In genomic region chr1:150262388-150263320, GRCh38 we compare ENCODE assay signal across 19 cellular contexts. TPM values are rescaled to one million over a fixed set of nuclear protein-coding genes. Genes with fewer than 3 reads are reported as not detected.
DNase-seq lines count a peak whose midpoint lies in the region; ATAC-seq and TF ChIP-seq lines count a peak whose summit lies in the region.
"Had no signal": no experiment of that assay in that cellular context is flagged by ENCODE, and none has a peak within 500 bp of the region (broad histone marks: within the 10 kb centered on the region; RNA-seq: fewer than 3 reads in every experiment).

No MANE protein-coding gene starts in this region.

- no peaks in the 10 kb centered on the region for H4K20me1 ChIP-seq in smooth muscle cell (ENCODE audit: low read depth)

- no peaks in the 10 kb centered on the region for H3K9me3 Mint-ChIP-seq in Calu3 (ENCODE audit: low read depth, unreplicated experiment)
- no peaks in the 10 kb centered on the region for H3K9me3 Mint-ChIP-seq in activated CD8-positive, alpha-beta T cell treated with anti-CD3 and anti-CD28 coated beads, Interleukin-2, amount 10 ng/mL, durations not matched to agents 7 days and 5 days (ENCODE audit: insufficient read depth)
- H3K9me3 Mint-ChIP-seq: immature natural killer cell had no signal

- H3K27ac Mint-ChIP-seq in Calu3 (ENCODE audit: unreplicated experiment) = peak overlapping the region; percentile 77
- H3K27ac Mint-ChIP-seq in activated CD8-positive, alpha-beta T cell treated with anti-CD3 and anti-CD28 coated beads, Interleukin-2, amount 10 ng/mL, durations not matched to agents 7 days and 5 days = peak overlapping the region; percentile 13

- no peak overlapping the region for H3K4me3 ChIP-seq in mucosa of stomach (ENCODE audit: low read length)
- H3K4me3 ChIP-seq in smooth muscle cell = no peak overlapping the region
- H3K4me3 ChIP-seq: ovary, SJCRH30, suprapubic skin had no signal

- H3F3A ChIP-seq in smooth muscle cell (ENCODE audit: low read depth) = no peaks in the 10 kb centered on the region

- TF ChIP-seq CTCF in Calu3 (IDR thresholded peaks at IDR 0.05; ENCODE audit: unreplicated experiment) (no peak), smooth muscle cell (IDR thresholded peaks at IDR 0.05; ENCODE audit: borderline replicate concordance, insufficient read depth, poor library complexity, severe bottlenecking) (no peak)

- peaks cover 11% of the 10 kb centered on the region for H3K79me2 ChIP-seq in smooth muscle cell (ENCODE audit: low read depth)

- no peak overlapping the region for H3K4me2 ChIP-seq in smooth muscle cell

- no peak overlapping the region for H2AFZ ChIP-seq in smooth muscle cell (ENCODE audit: low read depth)

- H3K4me3 Mint-ChIP-seq in Calu3 (ENCODE audit: low read depth, unreplicated experiment) = peak overlapping the region; percentile 15
- H3K4me3 Mint-ChIP-seq in activated CD8-positive, alpha-beta T cell treated with anti-CD3 and anti-CD28 coated beads, Interleukin-2, amount 10 ng/mL, durations not matched to agents 7 days and 5 days = no peak overlapping the region
- H3K4me3 Mint-ChIP-seq: immature natural killer cell had no signal

- CTCF ChIA-PET in Calu3 (lab: Charles Lee) = interaction anchor here (0.6 to 1.3 kb wide), 7 partner anchors 8 to 19 kb away, joined by 3 to 5 read pairs (median 4); no protein-coding TSS in a partner anchor
- CTCF ChIA-PET in activated CD8-positive, alpha-beta T cell treated with anti-CD3 and anti-CD28 coated beads, Interleukin-2, amount 10 ng/mL, durations not matched to agents 7 days and 5 days (lab: Charles Lee) = interaction anchor here (1.3 to 2.4 kb wide), 2 partner anchors 19 to 270 kb away, joined by 3 to 9 read pairs; no protein-coding TSS in a partner anchor

- no peak for ATAC-seq in activated CD8-positive, alpha-beta T cell treated with anti-CD3 and anti-CD28 coated beads, Interleukin-2, amount 10 ng/mL, durations not matched to agents 7 days and 5 days
- no peak for ATAC-seq in GM21526 (IDR thresholded peaks at IDR 0.05; ENCODE audit: low FRiP score, unreplicated experiment)
- ATAC-seq in GM18867 (IDR thresholded peaks at IDR 0.05; ENCODE audit: unreplicated experiment) = no peak

- no peak overlapping the region for H3K27ac ChIP-seq in smooth muscle cell (ENCODE audit: low read depth)
- H3K27ac ChIP-seq: ovary, SJCRH30, suprapubic skin had no signal

- H3K36me3 ChIP-seq in mucosa of stomach (ENCODE audit: control insufficient read depth, insufficient read depth, low read length) (no peaks in the 10 kb centered on the region), smooth muscle cell (ENCODE audit: low read depth) (no peaks in the 10 kb centered on the region)
- H3K36me3 ChIP-seq: ovary had no signal

- 89% methylated on average over 6 of the region's 6 CpGs for WGBS in smooth muscle cell (ENCODE audit: low lambda C conversion rate)

- H3K9ac ChIP-seq in mucosa of stomach (ENCODE audit: low read length) (peak overlapping the region; percentile 70), smooth muscle cell (ENCODE audit: low read depth) (no peak overlapping the region)

- peaks cover 50% of the 10 kb centered on the region for H3K4me1 ChIP-seq in mucosa of stomach (ENCODE audit: control insufficient read depth, insufficient read depth, low read length)
- H3K4me1 ChIP-seq in smooth muscle cell (ENCODE audit: low read depth) = peaks cover 11% of the 10 kb centered on the region
- H3K4me1 ChIP-seq: SJCRH30 had no signal

- POLR2A ChIA-PET in activated CD8-positive, alpha-beta T cell treated with anti-CD3 and anti-CD28 coated beads, Interleukin-2, amount 10 ng/mL, durations not matched to agents 7 days and 5 days (lab: Charles Lee) = interaction anchor here (0.6 to 1.6 kb wide), 3 partner anchors 10 to 250 kb away, joined by 3 to 4 read pairs (median 4); partner anchors contain the start of gene C1orf54

- BruUV-seq in Calu3 (replicated peaks; lab: Mats Ljungman, UMichigan) = TSS peak; percentile 85

- peaks cover 65% of the 10 kb centered on the region for H3K4me1 Mint-ChIP-seq in Calu3 (ENCODE audit: low read depth, unreplicated experiment)
- peaks cover 25% of the 10 kb centered on the region for H3K4me1 Mint-ChIP-seq in activated CD8-positive, alpha-beta T cell treated with anti-CD3 and anti-CD28 coated beads, Interleukin-2, amount 10 ng/mL, durations not matched to agents 7 days and 5 days (ENCODE audit: low read depth)

- H3K27me3 ChIP-seq in mucosa of stomach (ENCODE audit: control insufficient read depth, insufficient read depth, low read length) (peaks cover 3% of the 10 kb centered on the region), smooth muscle cell (ENCODE audit: low read depth) (no peaks in the 10 kb centered on the region)
- H3K27me3 ChIP-seq: ovary, SJCRH30 had no signal

- H3K9me3 ChIP-seq in mucosa of stomach (ENCODE audit: control insufficient read depth, low read length) (peaks cover 4% of the 10 kb centered on the region), smooth muscle cell (replicated peaks; ENCODE audit: low read depth) (no peaks in the 10 kb centered on the region)
- H3K9me3 ChIP-seq: ovary, SJCRH30, suprapubic skin had no signal

- intact Hi-C loops in Calu3 (cut with micrococcal nuclease; ENCODE audit: unreplicated experiment) = loop anchor here (1.0 kb wide), 1 partner anchor 225 kb away; the partner anchor contains the start of gene TARS2

- peaks cover 25% of the 10 kb centered on the region for H3K36me3 Mint-ChIP-seq in Calu3 (ENCODE audit: insufficient read depth, unreplicated experiment)
- H3K36me3 Mint-ChIP-seq in activated CD8-positive, alpha-beta T cell treated with anti-CD3 and anti-CD28 coated beads, Interleukin-2, amount 10 ng/mL, durations not matched to agents 7 days and 5 days (ENCODE audit: low read depth) = peaks cover 33% of the 10 kb centered on the region

- DNase-seq in Calu3 (peak; percentile 30), HT-29 (ENCODE audit: low spot score) (peak; percentile 29), smooth muscle cell (lab: John Stamatoyannopoulos, UW; ENCODE audit: unreplicated experiment) (no peak), ureter (ENCODE audit: low spot score) (no peak)
- DNase-seq in activated CD8-positive, alpha-beta T cell treated with anti-CD3 and anti-CD28 coated beads, Interleukin-2, amount 10 ng/mL, durations not matched to agents 7 days and 5 days = no peak
- DNase-seq: activated naive CD4-positive, alpha-beta T cell; AML-193; DMS153; HCEC 1CT; immature natural killer cell; NCI-H2081 treated with DMSO at 0.1 percent for 48 hours; ovary; SJCRH30 had no signal

- H3K27me3 Mint-ChIP-seq in Calu3 (ENCODE audit: unreplicated experiment) = peaks cover 17% of the 10 kb centered on the region
- peaks cover 27% of the 10 kb centered on the region for H3K27me3 Mint-ChIP-seq in activated CD8-positive, alpha-beta T cell treated with anti-CD3 and anti-CD28 coated beads, Interleukin-2, amount 10 ng/mL, durations not matched to agents 7 days and 5 days (ENCODE audit: low read depth)

RNA-seq across cellular contexts. Expression of gene CA14, which starts 5.1 kb away (rescaled TPM):
- total RNA-seq in Calu3 (2022) (1.0 and 1.3 TPM in 2 replicates), smooth muscle cell (0.22 TPM in 1 of 2 replicates, not detected in the other), ureter (1.4 TPM)
- total RNA-seq in HT-29 (2014; rRNA removed; shearing (Covaris generic)) = 0.63 TPM in 1 of 2 replicates, not detected in the other
- not detected for total RNA-seq in activated CD8-positive, alpha-beta T cell treated with anti-CD3 and anti-CD28 coated beads, Interleukin-2, amount 10 ng/mL, durations not matched to agents 7 days and 5 days
- 0.59 and 0.91 TPM in 2 replicates for polyA plus RNA-seq in smooth muscle cell
- total RNA-seq: activated CD8-positive, alpha-beta memory T cell treated with anti-CD3 and anti-CD28 coated beads for 36 hours; mesenteric fat pad had no signal

RNA-seq across cellular contexts. Expression of gene APH1A, which starts 6.2 kb away (rescaled TPM):
- total RNA-seq in Calu3 (2022) (195 TPM in 2 replicates), smooth muscle cell (74.8 and 86.8 TPM in 2 replicates), ureter (133 TPM)
- total RNA-seq in HT-29 (2014; rRNA removed; shearing (Covaris generic)) = 117 and 138 TPM in 2 replicates
- 100 to 1,000 TPM; 128 to 132 TPM for total RNA-seq in activated CD8-positive, alpha-beta T cell treated with anti-CD3 and anti-CD28 coated beads, Interleukin-2, amount 10 ng/mL, durations not matched to agents 7 days and 5 days
- 43.4 and 44.5 TPM in 2 replicates for polyA plus RNA-seq in smooth muscle cell

RNA-seq across cellular contexts. Expression of gene C1orf54, which starts 9.9 kb away (rescaled TPM):
- total RNA-seq in Calu3 (2022) (0.76 TPM in 1 of 2 replicates, not detected in the other), smooth muscle cell (5.1 and 6.4 TPM in 2 replicates), ureter (13.8 TPM)
- total RNA-seq in HT-29 (2014; rRNA removed; shearing (Covaris generic)) = 0.20 and 0.29 TPM in 2 replicates
- total RNA-seq in activated CD8-positive, alpha-beta T cell treated with anti-CD3 and anti-CD28 coated beads, Interleukin-2, amount 10 ng/mL, durations not matched to agents 7 days and 5 days = 1 to 10 TPM; 2.5 to 4.0 TPM
- polyA plus RNA-seq in smooth muscle cell = 5.4 and 7.9 TPM in 2 replicates

RNA-seq across cellular contexts. Expression of gene CIART, which starts 19.7 kb away (rescaled TPM):
- total RNA-seq in Calu3 (2022) = 0.42 and 1.5 TPM in 2 replicates
- not detected in 2 replicates for total RNA-seq in HT-29 (2014; rRNA removed; shearing (Covaris generic))
- total RNA-seq in activated CD8-positive, alpha-beta T cell treated with anti-CD3 and anti-CD28 coated beads, Interleukin-2, amount 10 ng/mL, durations not matched to agents 7 days and 5 days = 1 to 10 TPM; 2.0 to 2.3 TPM
- total RNA-seq in smooth muscle cell = 8.4 and 13.1 TPM in 2 replicates
- polyA plus RNA-seq in smooth muscle cell = 7.2 and 15.2 TPM in 2 replicates
- total RNA-seq in ureter = 8.0 TPM
- total RNA-seq: SJCRH30 had no signal
- polyA plus RNA-seq: immature natural killer cell had no signal

RNA-seq across cellular contexts. Expression of gene ANP32E, which starts 26.7 kb away (rescaled TPM):
- total RNA-seq in Calu3 (2022) (101 and 129 TPM in 2 replicates), smooth muscle cell (36.5 and 42.4 TPM in 2 replicates), ureter (23.4 TPM)
- total RNA-seq in HT-29 (2014; rRNA removed; shearing (Covaris generic)) = 12.7 and 16.4 TPM in 2 replicates
- total RNA-seq in activated CD8-positive, alpha-beta T cell treated with anti-CD3 and anti-CD28 coated beads, Interleukin-2, amount 10 ng/mL, durations not matched to agents 7 days and 5 days = 100 to 1,000 TPM; 155 to 161 TPM
- 25.0 and 34.1 TPM in 2 replicates for polyA plus RNA-seq in smooth muscle cell

Comparison
In these comparisons a context has a peak if more than half of its experiments do, and no peak if none do; other contexts are left out.
1. DNase-seq: peak in Calu3 (single experiment) and HT-29 (single experiment); none in activated CD8-positive, alpha-beta T cell treated with anti-CD3 and anti-CD28 coated beads, Interleukin-2, amount 10 ng/mL, durations not matched to agents 7 days and 5 days (single experiment), smooth muscle cell (single experiment) and ureter (single experiment).